In genomic region chr14:31770271-31770670, GRCh38 we compare ENCODE assay signal across 18 cellular contexts.
DNase-seq lines count a peak whose midpoint lies in the region; ATAC-seq, FAIRE-seq and TF ChIP-seq lines count a peak whose summit lies in the region.
"Had no signal": no experiment of that assay in that cellular context is flagged by ENCODE, and none has a peak within 500 bp of the region (broad histone marks: within the 10 kb centered on the region; RNA-seq: fewer than 3 reads in every experiment).

No MANE protein-coding gene starts in this region.

- H3K4me3 ChIP-seq in RWPE2 (ENCODE audit: severe bottlenecking) (no peak overlapping the region), small intestine (ENCODE audit: low read depth in 1 of 2, low read length in 2 of 2) (no peak overlapping the region)
- H3K4me3 ChIP-seq: coronary artery, sigmoid colon had no signal

- TF ChIP-seq CTCF in RWPE2 (IDR thresholded peaks at IDR 0.05; ENCODE audit: poor library complexity, severe bottlenecking): no peak

- peaks cover 11% of the 10 kb centered on the region for H3K4me1 ChIP-seq in RWPE2 (ENCODE audit: insufficient read depth, poor library complexity, severe bottlenecking)
- H3K4me1 ChIP-seq in small intestine (ENCODE audit: control insufficient read depth in 2 of 2, insufficient read depth in 1 of 2, low read depth in 1 of 2, low read length in 1 of 2): no peaks in the 10 kb centered on the region
- H3K4me1 ChIP-seq: sigmoid colon had no signal

- WGBS in small intestine, 3 donors: 70 to 82% (median 75%) methylated on average over 4 of the region's 4 CpGs

- no peaks in the 10 kb centered on the region for H3K36me3 ChIP-seq in RWPE2 (ENCODE audit: low read depth)
- no peaks in the 10 kb centered on the region for H3K36me3 ChIP-seq in small intestine (ENCODE audit: control insufficient read depth in 2 of 2, insufficient read depth in 2 of 2, low read length in 2 of 2)
- H3K36me3 ChIP-seq: sigmoid colon had no signal

- H3K27ac ChIP-seq in RWPE2 (ENCODE audit: poor library complexity, severe bottlenecking): no peak overlapping the region
- no peak overlapping the region for H3K27ac ChIP-seq in small intestine (ENCODE audit: low read depth in 1 of 2, low read length in 1 of 2)
- H3K27ac ChIP-seq: coronary artery, HL-60, sigmoid colon had no signal

- ATAC-seq in RWPE2 (ENCODE audit: low read depth) (peak; percentile 70; the same call in 2 of the 3 replicates), GM19463 (IDR thresholded peaks at IDR 0.05; ENCODE audit: unreplicated experiment) (no peak), HG03135 (IDR thresholded peaks at IDR 0.05; ENCODE audit: unreplicated experiment) (no peak)

- H3K27me3 ChIP-seq in RWPE2 (ENCODE audit: insufficient read depth, poor library complexity, severe bottlenecking) (no peaks in the 10 kb centered on the region), small intestine (ENCODE audit: control insufficient read depth in 2 of 2, insufficient read depth in 2 of 2, low read length in 2 of 2) (no peaks in the 10 kb centered on the region)
- H3K27me3 ChIP-seq: sigmoid colon had no signal

- DNase-seq in HTR-8/SVneo (ENCODE audit: insufficient read length, low spot score) (no peak), RWPE2 (ENCODE audit: low spot score) (no peak), glomerular visceral epithelial cell (ENCODE audit: extremely low spot score) (peak; percentile 0), small intestine (peak; percentile 24), posterior vena cava (ENCODE audit: low spot score) (no peak)
- DNase-seq: activated CD4-positive, CD25-positive, alpha-beta regulatory T cell treated with anti-CD3 and anti-CD28 coated beads, Interleukin-2, amount 50 U/mL, for 72 hours; activated T-cell treated with anti-CD3 and anti-CD28 coated beads for 4 hours; CD4-positive, CD25-positive, alpha-beta regulatory T cell; GF-D8; GOT3; naive B cell; NCI-H2171; sigmoid colon had no signal

- intact Hi-C loops in posterior vena cava (cut with DNase I): no loop called here

- peak; percentile 31 for FAIRE-seq in HTR-8/SVneo (lab: Jason Lieb, UNC)
- no peak for FAIRE-seq in small intestine (lab: Jason Lieb, UNC)
- FAIRE-seq: keratinocyte had no signal

- H3K9me3 ChIP-seq in RWPE2 (ENCODE audit: severe bottlenecking): no peaks in the 10 kb centered on the region
- H3K9me3 ChIP-seq in small intestine (ENCODE audit: control insufficient read depth, low read depth): no peaks in the 10 kb centered on the region
- H3K9me3 ChIP-seq: sigmoid colon had no signal

Comparison
In these comparisons a context has a peak if more than half of its experiments do, and no peak if none do; other contexts are left out.
1. DNase-seq: peak in glomerular visceral epithelial cell (single experiment) and small intestine (single experiment); none in HTR-8/SVneo (single experiment), RWPE2 (single experiment) and posterior vena cava (single experiment).